In the genomic region with DNA sequence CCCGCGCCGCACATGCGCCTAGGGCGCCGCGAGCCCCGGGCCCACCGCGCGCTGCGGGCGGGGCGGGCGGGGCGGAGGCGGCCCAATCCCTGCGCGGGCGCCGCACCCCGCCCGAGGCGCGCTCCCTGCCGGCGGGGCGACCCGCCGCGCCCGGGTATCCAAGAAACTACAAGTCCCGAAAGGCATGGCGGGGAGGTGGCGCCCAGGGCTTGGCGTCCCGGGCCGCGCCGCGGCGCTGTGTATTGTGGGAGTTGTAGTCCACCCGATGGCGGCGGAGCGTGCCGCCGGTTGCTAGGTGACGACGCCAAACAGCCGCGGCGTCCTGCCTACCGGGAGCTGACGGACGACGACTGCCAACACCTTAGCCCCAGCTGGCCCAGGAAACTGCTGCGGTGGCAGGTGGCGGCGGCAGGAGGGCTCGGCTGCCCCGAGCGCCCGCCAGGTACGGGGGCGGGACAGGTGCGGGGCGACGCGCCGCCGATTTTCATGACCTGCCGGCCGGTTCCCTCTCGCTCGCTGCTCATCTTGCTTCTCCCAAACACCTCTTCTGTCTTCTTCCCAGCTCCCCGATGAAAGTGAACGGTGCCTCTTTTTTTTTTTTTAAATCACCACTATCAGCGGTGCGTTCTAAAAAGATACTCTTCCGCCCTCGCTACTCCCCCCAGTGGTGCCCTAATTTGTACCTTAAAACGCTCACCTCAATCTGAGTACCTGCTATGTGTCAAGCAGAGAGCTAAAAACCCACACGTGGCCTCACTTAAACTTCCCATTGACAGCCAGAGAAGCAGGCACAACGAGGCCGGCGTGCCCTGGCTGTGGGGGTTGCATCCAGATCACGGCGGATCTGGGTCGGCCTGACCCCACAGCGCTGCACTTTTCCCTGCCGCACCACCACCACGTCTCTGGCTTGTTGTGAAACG, we compare ENCODE assay signal across 8 cellular contexts. TPM values are rescaled to one million over a fixed set of nuclear protein-coding genes. Genes with fewer than 3 reads are reported as not detected.
DNase-seq lines count a peak whose midpoint lies in the region; ATAC-seq lines count a peak whose summit lies in the region.

A gene (plus strand): TSS at position 304 of the 920 bp plus-strand sequence.

- ATAC-seq in GM19043 (IDR thresholded peaks at IDR 0.05; ENCODE audit: low read depth, unreplicated experiment): peak; percentile 89
- ATAC-seq in HG03378 (IDR thresholded peaks at IDR 0.05; ENCODE audit: unreplicated experiment): peak; percentile 82

- DNase-seq in AG20443 (ENCODE audit: low spot score): peak; percentile 97
- DNase-seq in NCI-H460 (ENCODE audit: extremely low read depth, low read depth): peak; percentile 93
- DNase-seq in activated CD4-positive, alpha-beta T cell treated with anti-CD3 and anti-CD28 coated beads for 1 hour: peak; percentile 98
- peak; percentile 98 for DNase-seq in cerebellum (ENCODE audit: low spot score)
- DNase-seq in kidney glomerular epithelial cell (lab: John Stamatoyannopoulos, UW): peak; percentile 90
- peak; percentile 99 for DNase-seq in stimulated activated CD4-positive, alpha-beta T cell treated with anti-CD3 and anti-CD28 coated beads, Interleukin-15, amount 100 ng/mL, for 24 hours

RNA-seq across cellular contexts. Expression of the gene that starts here (rescaled TPM):
- not detected in 2 replicates for total RNA-seq in NCI-H460 (2014; rRNA removed; shearing (Covaris generic))
- polyA plus RNA-seq in NCI-H460 (2014; cell fraction: nucleus; rRNA removed): not detected in 2 replicates
- total RNA-seq in cerebellum: 0.45 TPM

Comparison
In these comparisons a context has a peak if more than half of its experiments do, and no peak if none do; other contexts are left out.
1. Peak in every context shown above with its lines: DNase-seq and ATAC-seq.
2. Peak in DNase-seq in NCI-H460; RNA of the gene not detected or under 1 TPM.
3. Peak in DNase-seq in cerebellum; RNA of the gene not detected or under 1 TPM.